ENCODE assay signal across 18 cellular contexts in genomic region chr7:82010416-82010815, GRCh38.
"Had no signal": no experiment of that assay in that cellular context is flagged by ENCODE, and none has a peak within 500 bp of the region (broad histone marks: within the 10 kb centered on the region; RNA-seq: fewer than 3 reads in every experiment).

No MANE protein-coding gene starts in this region.

- H3K9ac ChIP-seq: SK-N-SH had no signal

- ATAC-seq: T-cell had no signal

- DNase-seq: KBM-7, NCI-H1092, NCI-H1436, NCI-H187, NCI-H2029, NCI-H2081 treated with DMSO at 0.1 percent for 48 hours, NCI-H2171, NCI-H226, NCI-H446, NCI-H510A, NCI-H524 treated with DMSO at 0.1 percent for 48 hours, NCI-H69, NCI-H774, Right ventricle myocardium superior, RPMI8226, SK-N-SH, SW 1271, T-cell had no signal

- H3K9me3 ChIP-seq: SK-N-SH had no signal

- H3K4me2 ChIP-seq: SK-N-SH had no signal
